24 cellular contexts compared by ENCODE assay signal in genomic region chr20:63421094-63421692, GRCh38. TPM values are rescaled to one million over a fixed set of nuclear protein-coding genes. Genes with fewer than 3 reads are reported as not detected.
"Had no signal": no experiment of that assay in that cellular context is flagged by ENCODE, and none has a peak within 500 bp of the region (broad histone marks: within the 10 kb centered on the region; RNA-seq: fewer than 3 reads in every experiment).

No MANE protein-coding gene starts in this region.

- H3K27ac ChIP-seq: KMS-11 had no signal

- DNase-seq: Kasumi-1, MM.1S, NCI-H1092 treated with DMSO at 0.1 percent for 48 hours, NCI-H1436, NCI-H187, NCI-H2029, NCI-H2081 treated with DMSO at 0.1 percent for 48 hours, NCI-H2171, NCI-H226, NCI-H446, NCI-H510A, NCI-H524 treated with DMSO at 0.1 percent for 48 hours, NCI-H69, NCI-H774, RPMI8226, SHP77, SK-N-SH, SW 1271, T-cell had no signal

- H3K27ac Mint-ChIP-seq: IgD-negative memory B cell, T-cell had no signal

- H3K9me3 ChIP-seq: SK-N-SH had no signal

- H3K9me3 Mint-ChIP-seq: IgD-negative memory B cell, T-cell had no signal

- H3K4me3 Mint-ChIP-seq: T-cell had no signal

- ATAC-seq: K562, T-cell had no signal

- H3K4me1 Mint-ChIP-seq: IgD-negative memory B cell, T-cell had no signal

- H3K4me3 ChIP-seq: K562 had no signal

- FAIRE-seq: K562, RCC 7860 had no signal

- H3K36me3 Mint-ChIP-seq: IgD-negative memory B cell, T-cell had no signal

RNA-seq across cellular contexts. Expression of gene KCNQ2, which starts 51.3 kb away (rescaled TPM):
- total RNA-seq: M059J had no signal
